Comparison of ENCODE assay signal across 27 cellular contexts in the genomic region with DNA sequence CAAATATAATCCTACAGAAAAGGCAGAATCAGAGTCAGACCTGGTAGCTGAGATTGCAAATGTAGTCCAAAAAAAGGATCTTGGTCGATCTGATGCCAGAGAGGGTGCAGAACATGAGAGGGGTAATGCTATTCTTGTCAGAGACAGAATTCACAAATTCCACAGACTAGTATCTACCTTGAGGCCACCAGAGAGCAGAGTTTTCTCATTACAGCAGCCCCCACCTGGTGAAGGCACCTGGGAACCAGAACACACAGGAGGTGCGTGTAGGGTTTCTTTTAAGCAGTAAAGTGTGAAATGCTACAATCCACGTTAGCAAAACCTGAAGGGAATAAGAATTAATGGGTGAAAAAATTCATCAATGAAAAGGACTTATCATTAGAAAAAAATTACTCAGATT.
"Had no signal": no experiment of that assay in that cellular context is flagged by ENCODE, and none has a peak within 500 bp of the region (broad histone marks: within the 10 kb centered on the region; RNA-seq: fewer than 3 reads in every experiment).

No MANE protein-coding gene starts in this region.

- H3K36me3 ChIP-seq: adrenal gland, breast epithelium, left lung, transverse colon had no signal

- H3K4me1 Mint-ChIP-seq: activated B cell treated with CpG ODN at 0.5 μM for 24 hours; activated CD4-positive, alpha-beta T cell treated with anti-CD3 and anti-CD28 coated beads for 36 hours; naive thymus-derived CD8-positive, alpha-beta T cell; stimulated activated naive B cell treated with anti-CD40 and anti-IgM and Interleukin-4, amounts not matched to agents 10 μg/mL and 1 μg/mL and 100 μg/mL, for 72 hours had no signal

- H3K4me1 ChIP-seq: adrenal gland, breast epithelium, gastroesophageal sphincter, sigmoid colon, transverse colon had no signal

- H3K27ac Mint-ChIP-seq: activated B cell treated with CpG ODN at 0.5 μM for 24 hours; activated CD4-positive, alpha-beta T cell treated with anti-CD3 and anti-CD28 coated beads for 36 hours; activated naive CD8-positive, alpha-beta T cell; activated T-helper 2 cell treated with anti-CD3 and anti-CD28 coated beads, Interferon-gamma antibody, Interleukin-2, Interleukin-4, amounts not matched to agents 10 μg/mL and 5 μg/mL and 100 μg/mL, durations not matched to agents 14 hours and 24 hours and 36 hours; mesothelial cell of epicardium; progenitor cell of endocrine pancreas; stimulated activated naive B cell treated with anti-CD40 and anti-IgM and Interleukin-4, amounts not matched to agents 10 μg/mL and 1 μg/mL and 100 μg/mL, for 72 hours had no signal

- H3K27me3 ChIP-seq: adrenal gland, breast epithelium, gastroesophageal sphincter, heart left ventricle, left lung, sigmoid colon, transverse colon had no signal

- H3K36me3 Mint-ChIP-seq: mesothelial cell of epicardium; naive thymus-derived CD8-positive, alpha-beta T cell had no signal

- H3K27ac ChIP-seq: adrenal gland, breast epithelium, epithelial cell of prostate, gastroesophageal sphincter, left lung, sigmoid colon, transverse colon had no signal

- H3K4me3 ChIP-seq: adrenal gland, breast epithelium, coronary artery, gastroesophageal sphincter, heart left ventricle, left lung, sigmoid colon, transverse colon had no signal

- DNase-seq: activated B cell treated with CpG ODN at 0.5 μM for 24 hours; activated CD4-positive, alpha-beta T cell treated with anti-CD3 and anti-CD28 coated beads for 36 hours; activated CD4-positive, alpha-beta T cell treated with anti-CD3 and anti-CD28 coated beads, Interleukin-2, amount 50 U/mL, for 48 hours; activated CD8-positive, alpha-beta memory T cell treated with anti-CD3 and anti-CD28 coated beads, Interleukin-2, amount 50 U/mL, for 48 hours; activated naive CD4-positive, alpha-beta T cell; activated T-cell treated with anti-CD3 and anti-CD28 coated beads, Interleukin-2, amount 50 U/mL, for 4 hours; adrenal gland; cerebellar nuclear complex; heart left ventricle; immature natural killer cell; left lung; naive thymus-derived CD8-positive, alpha-beta T cell; retina; sigmoid colon; stimulated activated CD4-positive, alpha-beta T cell treated with anti-CD3 and anti-CD28 coated beads, Interleukin-2, amount 100 ng/mL, for 48 hours; stimulated activated CD8-positive, alpha-beta memory T cell treated with anti-CD3 and anti-CD28 coated beads, Interleukin-4, amount 100 ng/mL, for 48 hours; stimulated activated naive B cell treated with anti-CD40 and anti-IgM and Interleukin-4, amounts not matched to agents 10 μg/mL and 1 μg/mL and 100 μg/mL, for 72 hours; T-helper 9 cell; transverse colon had no signal

- ATAC-seq: activated CD4-positive, alpha-beta T cell treated with anti-CD3 and anti-CD28 coated beads for 36 hours; activated T-cell treated with anti-CD3 and anti-CD28 coated beads, Interleukin-2, amount 50 U/mL, for 4 hours; gastroesophageal sphincter; heart left ventricle; left lung; naive thymus-derived CD8-positive, alpha-beta T cell; stimulated activated naive B cell treated with anti-CD40 and anti-IgM and Interleukin-4, amounts not matched to agents 10 μg/mL and 1 μg/mL and 100 μg/mL, for 72 hours had no signal

- H3K4me3 Mint-ChIP-seq: activated B cell treated with CpG ODN at 0.5 μM for 24 hours; activated CD4-positive, alpha-beta T cell treated with anti-CD3 and anti-CD28 coated beads for 36 hours; activated naive CD8-positive, alpha-beta T cell; activated T-cell treated with anti-CD3 and anti-CD28 coated beads, Interleukin-2, amount 50 U/mL, for 4 hours; immature natural killer cell; mesothelial cell of epicardium; naive thymus-derived CD8-positive, alpha-beta T cell; stimulated activated naive B cell treated with anti-CD40 and anti-IgM and Interleukin-4, amounts not matched to agents 10 μg/mL and 1 μg/mL and 100 μg/mL, for 72 hours had no signal

- H3K27me3 Mint-ChIP-seq: activated B cell treated with CpG ODN at 0.5 μM for 24 hours; activated CD4-positive, alpha-beta T cell treated with anti-CD3 and anti-CD28 coated beads for 36 hours; activated naive CD8-positive, alpha-beta T cell; naive thymus-derived CD8-positive, alpha-beta T cell; progenitor cell of endocrine pancreas; stimulated activated naive B cell treated with anti-CD40 and anti-IgM and Interleukin-4, amounts not matched to agents 10 μg/mL and 1 μg/mL and 100 μg/mL, for 72 hours had no signal

- H3K9me3 ChIP-seq: adrenal gland, breast epithelium, gastroesophageal sphincter, heart left ventricle, left lung, sigmoid colon, transverse colon had no signal

- H3K9me3 Mint-ChIP-seq: activated B cell treated with CpG ODN at 0.5 μM for 24 hours; activated T-cell treated with anti-CD3 and anti-CD28 coated beads, Interleukin-2, amount 50 U/mL, for 4 hours; activated T-helper 2 cell treated with anti-CD3 and anti-CD28 coated beads, Interferon-gamma antibody, Interleukin-2, Interleukin-4, amounts not matched to agents 10 μg/mL and 5 μg/mL and 100 μg/mL, durations not matched to agents 14 hours and 24 hours and 36 hours; immature natural killer cell; mesothelial cell of epicardium; naive thymus-derived CD8-positive, alpha-beta T cell; stimulated activated naive B cell treated with anti-CD40 and anti-IgM and Interleukin-4, amounts not matched to agents 10 μg/mL and 1 μg/mL and 100 μg/mL, for 72 hours had no signal
